8 cellular contexts compared by ENCODE assay signal in genomic region chr11:123174196-123175183, GRCh38. TPM values are rescaled to one million over a fixed set of nuclear protein-coding genes. Genes with fewer than 3 reads are reported as not detected.
DNase-seq lines count a peak whose midpoint lies in the region; ATAC-seq and TF ChIP-seq lines count a peak whose summit lies in the region.

No MANE protein-coding gene starts in this region.

- H3K9me3 ChIP-seq in body of pancreas (no peaks in the 10 kb centered on the region), thoracic aorta (no peaks in the 10 kb centered on the region)

- TF ChIP-seq CTCF in body of pancreas (IDR thresholded peaks at IDR 0.05) (no peak), thoracic aorta (IDR thresholded peaks at IDR 0.05) (no peak)

- no peak overlapping the region for H3K27ac ChIP-seq in body of pancreas
- peak overlapping the region; percentile 68 to 79 for H3K27ac ChIP-seq in thoracic aorta

- H3K4me1 ChIP-seq in body of pancreas (peaks cover 10% of the 10 kb centered on the region), thoracic aorta (ENCODE audit: control insufficient read depth in 1 of 2, low read depth in 2 of 2) (peaks cover 16 to 48% of the 10 kb centered on the region in 2 donors)

- TF ChIP-seq POLR2A in body of pancreas (IDR thresholded peaks at IDR 0.05), result no peak

- peak; percentile 81 for ATAC-seq in body of pancreas
- peak; percentile 71 for ATAC-seq in thoracic aorta (ENCODE audit: insufficient number of reproducible peaks, low FRiP score, low read depth)
- no peak for ATAC-seq in HG03460 (IDR thresholded peaks at IDR 0.05; ENCODE audit: unreplicated experiment)
- no peak for ATAC-seq in GM18907 (IDR thresholded peaks at IDR 0.05; ENCODE audit: unreplicated experiment)

- DNase-seq in HS-5 (ENCODE audit: low read depth) (peak; percentile 97), body of pancreas (peak in 3 of 4 donors; percentile 32 to 38 (median 36)), kidney glomerular epithelial cell (lab: John Stamatoyannopoulos, UW) (peak; percentile 71), thoracic aorta (ENCODE audit: low spot score) (no peak), NCI-H2029 treated with DMSO at 0.1 percent for 48 hours (lab: John Stamatoyannopoulos, UW) (no peak), NCI-H1092 (lab: John Stamatoyannopoulos, UW) (no peak)

- H3K27me3 ChIP-seq in body of pancreas, result no peaks in the 10 kb centered on the region
- H3K27me3 ChIP-seq in thoracic aorta (replicated peaks; ENCODE audit: insufficient read depth), result no peaks in the 10 kb centered on the region

- H3K36me3 ChIP-seq in body of pancreas (replicated peaks in 1 of 2; ENCODE audit: insufficient read depth in 1 of 2, low read depth in 2 of 2), result no peaks in the 10 kb centered on the region
- H3K36me3 ChIP-seq in thoracic aorta, result no peaks in the 10 kb centered on the region

- WGBS in body of pancreas, 2 donors, result 58 to 77% methylated on average over 7 of the region's 7 CpGs

- intact Hi-C loops in body of pancreas (cut with DNase I), result no loop called here

- H3K4me3 ChIP-seq in body of pancreas (no peak overlapping the region), thoracic aorta (no peak overlapping the region)

RNA-seq across cellular contexts. Expression of gene CLMP, which starts 20.6 kb away (rescaled TPM):
- 10 to 100 TPM; 10.1 to 22.1 TPM for total RNA-seq in body of pancreas
- total RNA-seq in thoracic aorta, result 100 to 1,000 TPM in 1 of 2 donors, 10 to 100 TPM in 1; 48.3 to 126 TPM

Comparison
In these comparisons a context has a peak if more than half of its experiments do, and no peak if none do; other contexts are left out.
1. DNase-seq: peak in HS-5 (single experiment), body of pancreas (3 of 4) and kidney glomerular epithelial cell (single experiment); none in thoracic aorta (single experiment), NCI-H2029 treated with DMSO at 0.1 percent for 48 hours (single experiment) and NCI-H1092 (single experiment).
2. ATAC-seq: peak in body of pancreas (single experiment) and thoracic aorta (single experiment); none in HG03460 (single experiment) and GM18907 (single experiment).
3. H3K27ac ChIP-seq: peak in thoracic aorta (2 of 2); none in body of pancreas (0 of 4).